8 cellular contexts compared by ENCODE assay signal in genomic region chr15:42385206-42385979, GRCh38. TPM values are rescaled to one million over a fixed set of nuclear protein-coding genes. Genes with fewer than 3 reads are reported as not detected.
DNase-seq lines count a peak whose midpoint lies in the region; ATAC-seq lines count a peak whose summit lies in the region.

No MANE protein-coding gene starts in this region.

- no peaks in the 10 kb centered on the region for H3K27me3 Mint-ChIP-seq in activated naive CD8-positive, alpha-beta T cell treated with anti-CD3 and anti-CD28 coated beads for 36 hours

- ATAC-seq in GM19035 (IDR thresholded peaks at IDR 0.05; ENCODE audit: unreplicated experiment) (no peak), GM21717 (IDR thresholded peaks at IDR 0.05; ENCODE audit: unreplicated experiment) (no peak)

- no peak overlapping the region for H3K4me3 Mint-ChIP-seq in activated naive CD8-positive, alpha-beta T cell treated with anti-CD3 and anti-CD28 coated beads for 36 hours

- DNase-seq in A172 (ENCODE audit: low spot score) = peak; percentile 25
- peak; percentile 35 for DNase-seq in Daoy (ENCODE audit: low read depth)
- DNase-seq in NCI-H1048 (lab: John Stamatoyannopoulos, UW) = peak; percentile 32
- peak; percentile 10 for DNase-seq in activated naive CD8-positive, alpha-beta T cell treated with anti-CD3 and anti-CD28 coated beads for 36 hours
- peak; percentile 67 for DNase-seq in iris pigment epithelial cell (ENCODE audit: low read depth)
- no peak for DNase-seq in activated T-cell treated with anti-CD3 and anti-CD28 coated beads for 4 hours

- H3K4me1 Mint-ChIP-seq in activated naive CD8-positive, alpha-beta T cell treated with anti-CD3 and anti-CD28 coated beads for 36 hours = no peaks in the 10 kb centered on the region

- no peak overlapping the region for H3K27ac Mint-ChIP-seq in activated naive CD8-positive, alpha-beta T cell treated with anti-CD3 and anti-CD28 coated beads for 36 hours

- H3K36me3 Mint-ChIP-seq in activated naive CD8-positive, alpha-beta T cell treated with anti-CD3 and anti-CD28 coated beads for 36 hours = peaks cover 1% of the 10 kb centered on the region

- no peaks in the 10 kb centered on the region for H3K9me3 Mint-ChIP-seq in activated naive CD8-positive, alpha-beta T cell treated with anti-CD3 and anti-CD28 coated beads for 36 hours

RNA-seq across cellular contexts. Expression of gene CAPN3, which starts 26.1 kb away (rescaled TPM):
- total RNA-seq in A172 (2014; rRNA removed; shearing (Covaris generic)) = 0.12 TPM in 1 of 2 replicates, not detected in the other
- total RNA-seq in Daoy (2014; rRNA removed; shearing (Covaris generic)) = 0.06 TPM in 1 of 2 replicates, not detected in the other
- total RNA-seq in activated naive CD8-positive, alpha-beta T cell treated with anti-CD3 and anti-CD28 coated beads for 36 hours = 1 to 10 TPM; 1.4 to 1.8 TPM
